Comparison of ENCODE assay signal across 8 cellular contexts in the genomic region with DNA sequence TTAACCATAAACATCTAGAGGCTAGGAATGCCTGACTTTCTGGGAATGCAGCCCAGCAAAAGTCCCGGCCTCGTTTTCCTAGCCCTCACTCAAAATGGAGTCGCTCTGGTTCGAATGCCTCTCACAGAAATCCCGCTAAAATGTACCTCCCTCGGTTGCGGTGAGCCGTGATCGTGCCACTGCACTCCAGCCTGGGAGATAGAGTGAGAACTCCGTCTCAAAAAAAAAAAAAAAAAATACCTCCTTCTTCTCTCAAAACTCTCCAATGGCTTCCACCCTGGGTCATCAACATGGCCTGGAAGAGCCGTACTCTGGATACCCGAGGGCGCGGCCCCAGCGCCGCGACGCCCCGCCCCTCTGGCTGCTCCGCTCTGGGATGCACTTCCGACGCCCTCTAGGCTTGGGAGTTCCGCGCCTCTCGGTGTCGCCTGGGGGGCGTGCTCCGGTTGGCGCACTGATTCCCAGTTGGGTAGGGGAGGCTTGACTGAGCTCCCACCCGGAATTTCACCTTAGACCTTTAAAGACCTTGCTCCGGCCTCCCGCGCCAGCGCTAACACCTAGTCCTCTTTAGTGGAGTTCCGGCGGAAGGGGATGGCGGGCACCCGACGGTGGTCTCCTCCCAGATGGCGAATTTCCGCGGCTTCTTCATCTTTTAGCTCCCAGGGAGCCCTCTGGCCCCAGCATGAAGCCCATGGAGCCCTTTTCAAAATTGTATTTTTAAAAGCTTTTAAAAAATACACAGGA. TPM values are rescaled to one million over a fixed set of nuclear protein-coding genes. Genes with fewer than 3 reads are reported as not detected.
DNase-seq lines count a peak whose midpoint lies in the region; ATAC-seq and TF ChIP-seq lines count a peak whose summit lies in the region.

No MANE protein-coding gene starts in this region.

- ATAC-seq in naive B cell (ENCODE audit: low read depth in 2 of 2): peak in 1 of 2 donors; percentile 13
- peak; percentile 89 for ATAC-seq in upper lobe of right lung

- peaks cover 7% of the 10 kb centered on the region for H3K4me1 ChIP-seq in upper lobe of right lung

- H3K4me1 Mint-ChIP-seq in naive B cell: peaks cover 8 to 26% (median 17%) of the 10 kb centered on the region in 3 donors

- H3K27ac ChIP-seq in upper lobe of right lung: peak overlapping the region; percentile 17

- TF ChIP-seq CTCF in upper lobe of right lung (IDR thresholded peaks at IDR 0.05): peak; percentile 5

- peaks cover 14% of the 10 kb centered on the region for H3K36me3 ChIP-seq in upper lobe of right lung

- peak overlapping the region in 4 of 6 donors; percentile 52 to 81 (median 70) for H3K27ac Mint-ChIP-seq in naive B cell

- TF ChIP-seq POLR2A in erythroblast (IDR thresholded peaks at IDR 0.05; ENCODE audit: low read length): no peak

- no peaks in the 10 kb centered on the region for H3K9me3 ChIP-seq in upper lobe of right lung

- H3K9me3 Mint-ChIP-seq in naive B cell: no peaks in the 10 kb centered on the region

- intact Hi-C loops in upper lobe of right lung (cut with DNase I): no loop called here

- peaks cover 8 to 10% of the 10 kb centered on the region in 2 donors for H3K36me3 Mint-ChIP-seq in naive B cell

- DNase-seq in activated T-cell treated with anti-CD3 and anti-CD28 coated beads for 24 hours (ENCODE audit: low read depth) (peak; percentile 48), activated T-cell treated with anti-CD3 and anti-CD28 coated beads for 4 hours (no peak), NCI-H345 (lab: John Stamatoyannopoulos, UW) (peak; percentile 79), erythroblast (lab: John Stamatoyannopoulos, UW) (peak; percentile 55 to 67), naive B cell (peak; percentile 38), upper lobe of right lung (peak; percentile 84), NCI-H446 (lab: John Stamatoyannopoulos, UW) (no peak)
- DNase-seq in activated CD4-positive, alpha-beta T cell treated with anti-CD3 and anti-CD28 coated beads, Interleukin-2, amount 50 U/mL, for 1 hour: peak; percentile 19

- no peaks in the 10 kb centered on the region for H3K27me3 Mint-ChIP-seq in naive B cell

- H3K27me3 ChIP-seq in upper lobe of right lung: no peaks in the 10 kb centered on the region

- H3K4me3 ChIP-seq in upper lobe of right lung: peak overlapping the region; percentile 57

- H3K4me3 Mint-ChIP-seq in naive B cell: peak overlapping the region in 6 of 8 donors; percentile 92 to 97 (median 96)

RNA-seq across cellular contexts. Expression of a gene that starts 12.3 kb away (rescaled TPM):
- 100 to 1,000 TPM; 127 to 198 (median 172) TPM for polyA plus RNA-seq in naive B cell (ENCODE audit: low read depth in 6 of 6)
- total RNA-seq in upper lobe of right lung: 45.8 TPM

RNA-seq across cellular contexts. Expression of a gene that starts 46.3 kb away (rescaled TPM):
- polyA plus RNA-seq in naive B cell (ENCODE audit: low read depth in 6 of 6): 10 to 100 TPM; 42.7 to 74.2 (median 49.0) TPM
- total RNA-seq in upper lobe of right lung: 14.4 TPM

RNA-seq across cellular contexts. Expression of a gene that starts 50.3 kb away (rescaled TPM):
- under 1 TPM in 2 of 6 donors, not detected in 4; 0.19 to 0.25 TPM for polyA plus RNA-seq in naive B cell (ENCODE audit: low read depth in 6 of 6)
- not detected for total RNA-seq in upper lobe of right lung

Comparison
In these comparisons a context has a peak if more than half of its experiments do, and no peak if none do; other contexts are left out.
1. DNase-seq: peak in activated T-cell treated with anti-CD3 and anti-CD28 coated beads for 24 hours (single experiment), NCI-H345 (single experiment), activated CD4-positive, alpha-beta T cell treated with anti-CD3 and anti-CD28 coated beads, Interleukin-2, amount 50 U/mL, for 1 hour (single experiment), erythroblast (2 of 2), naive B cell (single experiment) and upper lobe of right lung (single experiment); none in activated T-cell treated with anti-CD3 and anti-CD28 coated beads for 4 hours (single experiment) and NCI-H446 (0 of 2).